ENCODE assay signal across 8 cellular contexts in the genomic region with DNA sequence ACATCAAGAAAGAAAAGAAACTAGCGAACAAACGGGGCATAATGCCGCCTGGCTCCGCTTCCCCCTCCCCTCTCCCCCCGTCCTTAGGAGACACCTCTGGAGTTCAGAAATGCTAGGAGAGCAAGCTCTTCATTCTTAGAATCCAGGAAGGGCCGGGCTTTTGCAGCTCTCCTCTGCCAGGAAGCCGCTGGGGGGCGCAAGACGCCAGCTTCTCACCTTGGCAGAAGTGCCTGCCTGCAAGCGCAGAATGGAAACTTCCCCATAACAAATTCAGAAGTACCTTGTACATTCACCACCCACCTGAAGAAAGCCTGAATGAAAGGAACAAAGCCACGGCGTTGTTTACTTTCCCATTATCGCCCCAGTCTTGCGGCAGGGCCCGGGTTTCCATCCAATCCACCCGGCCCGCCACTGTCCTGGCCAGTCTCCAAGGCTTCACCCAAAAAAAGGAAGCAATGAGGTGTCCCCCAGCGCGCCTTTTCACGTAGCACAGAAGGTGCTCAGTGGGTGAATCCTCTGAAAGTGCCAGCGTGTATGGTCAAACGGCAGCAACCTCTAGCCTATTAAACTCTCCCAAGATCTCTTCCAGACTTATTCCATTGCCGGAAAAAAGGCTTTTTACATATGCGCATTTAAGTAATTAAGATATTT. TPM values are rescaled to one million over a fixed set of nuclear protein-coding genes. Genes with fewer than 3 reads are reported as not detected.
A peak's percentile ranks its signal among the peaks of the same experiment; 100 is the strongest.
DNase-seq lines count a peak whose midpoint lies in the region; ATAC-seq and TF ChIP-seq lines count a peak whose summit lies in the region.

No MANE protein-coding gene starts in this region.

- peak; percentile 95 for TF ChIP-seq CTCF in endodermal cell (conservative IDR thresholded peaks at IDR 0.05)

- no peaks in the 10 kb centered on the region for H3K9me3 Mint-ChIP-seq in endodermal cell

- H3K27me3 Mint-ChIP-seq in endodermal cell (ENCODE audit: insufficient read depth) = peaks cover 42% of the 10 kb centered on the region

- DNase-seq in Daoy (ENCODE audit: low read depth) (peak; percentile 90), NOMO-1 treated with DMSO at 0.1 percent for 48 hours (lab: John Stamatoyannopoulos, UW; ENCODE audit: unreplicated experiment) (peak; percentile 73), endodermal cell (peak; percentile 97), mesenteric fat pad (ENCODE audit: low spot score) (peak; percentile 92)
- peak; percentile 57 for DNase-seq in activated CD8-positive, alpha-beta memory T cell treated with anti-CD3 and anti-CD28 coated beads, Interleukin-2, amount 50 U/mL, for 1 hour (ENCODE audit: extremely low read depth)
- DNase-seq in stimulated activated CD4-positive, alpha-beta T cell treated with anti-CD3 and anti-CD28 coated beads, TNF-alpha, amount 100 ng/mL, for 48 hours (ENCODE audit: low read depth in 3 of 3) = peak; percentile 81 to 82 (median 81)

- WGBS in endodermal cell (ENCODE audit: insufficient coverage in 1 of 2, insufficient read length in 1 of 2), 2 experiments = 5 to 6% methylated on average over 8 to 24 of the region's 24 CpGs

- H3K9ac ChIP-seq in HUES48 (ENCODE audit: low read depth, low read length) = peak overlapping the region; percentile 31; the same call in 1 of the 2 replicates
- no peak overlapping the region for H3K9ac ChIP-seq in endodermal cell (ENCODE audit: extremely low read depth, low read length, poor library complexity, severe bottlenecking)

- peaks cover 14% of the 10 kb centered on the region for H3K36me3 ChIP-seq in HUES48 (ENCODE audit: control insufficient read depth, insufficient read depth, low read length)
- H3K36me3 ChIP-seq in endodermal cell (ENCODE audit: control insufficient read depth, insufficient read depth, low read length) = no peaks in the 10 kb centered on the region

- peak overlapping the region; percentile 65 for H3K27ac Mint-ChIP-seq in endodermal cell

- H3K9me3 ChIP-seq in HUES48 (ENCODE audit: control insufficient read depth, insufficient read depth, low read length) = no peaks in the 10 kb centered on the region
- no peaks in the 10 kb centered on the region for H3K9me3 ChIP-seq in endodermal cell (ENCODE audit: control insufficient read depth, low read length)

- peaks cover 21% of the 10 kb centered on the region for H3K4me1 Mint-ChIP-seq in endodermal cell

- H3K27ac ChIP-seq in HUES48 (ENCODE audit: low read depth, low read length) (no peak overlapping the region), endodermal cell (ENCODE audit: low read depth, low read length) (peak overlapping the region; percentile 2)

- H3K4me1 ChIP-seq in HUES48 (ENCODE audit: control insufficient read depth, insufficient read depth, low read length) = peaks cover 28% of the 10 kb centered on the region
- H3K4me1 ChIP-seq in endodermal cell (ENCODE audit: control insufficient read depth, insufficient read depth, low read length) = peaks cover 9% of the 10 kb centered on the region

- peaks cover 12% of the 10 kb centered on the region for H3K27me3 ChIP-seq in HUES48 (ENCODE audit: control insufficient read depth, insufficient read depth, low read length)
- peaks cover 14% of the 10 kb centered on the region for H3K27me3 ChIP-seq in endodermal cell (ENCODE audit: control insufficient read depth, insufficient read depth, low read length, poor library complexity, severe bottlenecking)

- H3K4me3 ChIP-seq in HUES48 (ENCODE audit: low read depth, low read length) (peak overlapping the region; percentile 57), endodermal cell (ENCODE audit: low read length) (peak overlapping the region; percentile 85)

- ATAC-seq in GM18858 (IDR thresholded peaks at IDR 0.05; ENCODE audit: unreplicated experiment) = no peak

- H3K36me3 Mint-ChIP-seq in endodermal cell (ENCODE audit: low read depth) = peaks cover 2% of the 10 kb centered on the region

- peak overlapping the region; percentile 84 for H3K4me3 Mint-ChIP-seq in endodermal cell

RNA-seq across cellular contexts. Expression of a gene that starts 1.7 kb away (rescaled TPM):
- total RNA-seq in Daoy (2014; rRNA removed; shearing (Covaris generic)) = 9.3 and 22.6 TPM in 2 replicates
- 1 to 10 TPM; 5.1 to 9.6 TPM for total RNA-seq in endodermal cell
- polyA plus RNA-seq in endodermal cell (2013, experiment 1 of 2) = 66.1 TPM
- polyA plus RNA-seq in endodermal cell (2013, experiment 2 of 2) = 58.2 TPM
- 10.9 TPM for total RNA-seq in mesenteric fat pad
